2 cellular contexts compared by ENCODE assay signal in genomic region chr1:234920843-234921140, GRCh38.
TF ChIP-seq lines count a peak whose summit lies in the region.

No MANE protein-coding gene starts in this region.

TF ChIP-seq in liver, 16 proteins besides CTCF, POLR2A, EP300 and RAD21 (continued from another document):
- no peak for TF ChIP-seq REST (IDR thresholded peaks at IDR 0.05)
- no peak for TF ChIP-seq ATF3 (IDR thresholded peaks at IDR 0.05)
- no peak for TF ChIP-seq NR2F2 (IDR thresholded peaks at IDR 0.05)
- no peak for TF ChIP-seq FOXA2 (IDR thresholded peaks at IDR 0.05)
- no peak for TF ChIP-seq TAF1 (conservative IDR thresholded peaks at IDR 0.05)
- TF ChIP-seq SP1 (IDR thresholded peaks at IDR 0.05): no peak
- TF ChIP-seq GABPA (IDR thresholded peaks at IDR 0.05 in 1 of 2, conservative IDR thresholded peaks at IDR 0.05 in 1 of 2): no peak
- TF ChIP-seq MAX (IDR thresholded peaks at IDR 0.05): no peak
- TF ChIP-seq JUND (IDR thresholded peaks at IDR 0.05): no peak
- no peak for TF ChIP-seq YY1 (IDR thresholded peaks at IDR 0.05)
- TF ChIP-seq ZBTB33 (IDR thresholded peaks at IDR 0.05): no peak
TF ChIP-seq in liver: peak in this region for 0.

TF ChIP-seq in HepG2, 621 proteins besides CTCF, POLR2A, EP300 and RAD21 (continued from another document):
- TF ChIP-seq AKNA (CRISPR knock-in tag; IDR thresholded peaks at IDR 0.05; ENCODE audit: borderline replicate concordance): no peak
